Comparison of ENCODE assay signal across 8 cellular contexts in the genomic region with DNA sequence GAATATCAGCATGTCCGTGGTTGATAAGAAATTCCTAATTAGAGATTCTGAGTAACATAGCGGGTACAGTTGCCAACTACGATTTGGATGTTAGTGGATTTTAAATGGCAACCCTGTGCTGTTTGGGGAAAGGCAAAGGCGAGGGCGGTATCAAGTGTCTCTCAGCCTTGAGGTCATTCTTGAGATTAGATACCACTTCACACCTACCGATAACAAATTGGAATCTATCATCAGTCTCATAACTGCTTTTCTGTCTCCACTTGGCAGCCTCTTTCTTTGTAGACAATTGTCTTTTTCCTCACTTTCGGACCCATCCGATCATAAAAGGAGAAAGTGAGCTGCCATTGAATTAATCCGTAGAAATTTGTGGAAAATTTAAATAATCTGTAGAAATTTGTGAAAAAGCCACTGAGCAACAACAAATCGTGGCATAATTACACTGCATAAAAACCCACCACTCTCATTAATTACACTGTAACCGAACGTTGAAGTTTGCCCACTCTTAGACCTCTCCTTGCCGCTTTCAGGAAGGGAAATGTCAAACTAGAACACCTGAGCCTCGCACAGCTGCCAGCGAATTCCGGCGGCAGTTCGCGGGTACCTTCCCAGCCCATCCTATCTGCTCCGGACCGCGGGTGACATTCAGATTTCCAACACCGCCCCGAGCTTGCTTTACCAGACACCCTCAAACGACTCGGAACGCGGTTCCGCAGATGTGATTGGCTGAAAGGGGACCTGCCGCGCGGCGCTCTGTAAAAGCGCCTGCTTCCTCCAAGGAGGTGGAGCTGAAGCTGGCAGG. TPM values are rescaled to one million over a fixed set of nuclear protein-coding genes. Genes with fewer than 3 reads are reported as not detected.
DNase-seq lines count a peak whose midpoint lies in the region; ATAC-seq and TF ChIP-seq lines count a peak whose summit lies in the region.

No MANE protein-coding gene starts in this region.

- H3K4me1 ChIP-seq in NT2/D1 (ENCODE audit: insufficient read depth, insufficient read length) = peaks cover 6% of the 10 kb centered on the region
- peaks cover 17% of the 10 kb centered on the region for H3K4me1 ChIP-seq in foreskin keratinocyte

- H3K9me3 Mint-ChIP-seq in neural crest cell (no peaks in the 10 kb centered on the region), type B pancreatic cell (no peaks in the 10 kb centered on the region)

- peaks cover 4% of the 10 kb centered on the region for H3K36me3 ChIP-seq in NT2/D1 (ENCODE audit: insufficient read depth, insufficient read length, low read length)

- H3K9me3 ChIP-seq in NT2/D1 (ENCODE audit: insufficient read depth, low read length) = no peaks in the 10 kb centered on the region

- peaks cover 12% of the 10 kb centered on the region for H3K27me3 Mint-ChIP-seq in neural crest cell (ENCODE audit: low read depth)
- peaks cover 23% of the 10 kb centered on the region for H3K27me3 Mint-ChIP-seq in type B pancreatic cell

- DNase-seq in NT2/D1 (ENCODE audit: low read depth, low spot score) (peak; percentile 54), foreskin keratinocyte (peak in 1 of 2 donors; percentile 86), neural crest cell (ENCODE audit: low read depth, low spot score) (peak; percentile 59), type B pancreatic cell (ENCODE audit: extremely low spot score, unreplicated experiment) (no peak)
- DNase-seq in activated gamma-delta T cell treated with anti-CD3 and anti-CD28 coated beads, Interleukin-2, amount 50 U/mL, for 16 hours (ENCODE audit: low read depth) = peak; percentile 17

- peak overlapping the region; percentile 42 for H3K9ac ChIP-seq in NT2/D1 (ENCODE audit: insufficient read length, low read depth)

- peaks cover 63% of the 10 kb centered on the region for H3K4me1 Mint-ChIP-seq in neural crest cell
- H3K4me1 Mint-ChIP-seq in type B pancreatic cell (ENCODE audit: unreplicated experiment) = peaks cover 39% of the 10 kb centered on the region

- H3K27ac Mint-ChIP-seq in neural crest cell (ENCODE audit: unreplicated experiment) (peak overlapping the region; percentile 98), type B pancreatic cell (peak overlapping the region; percentile 93)

- H3K27me3 ChIP-seq in NT2/D1 (ENCODE audit: insufficient read depth, insufficient read length) = peaks cover 19% of the 10 kb centered on the region
- no peaks in the 10 kb centered on the region for H3K27me3 ChIP-seq in foreskin keratinocyte

- H3K27ac ChIP-seq in foreskin keratinocyte = no peak overlapping the region

- ATAC-seq in GM18511 (IDR thresholded peaks at IDR 0.05; ENCODE audit: unreplicated experiment) (peak; percentile 15), HG03354 (IDR thresholded peaks at IDR 0.05; ENCODE audit: poor library complexity, severe bottlenecking, unreplicated experiment) (peak; percentile 12), foreskin keratinocyte (peak; percentile 59), GM18867 (IDR thresholded peaks at IDR 0.05; ENCODE audit: unreplicated experiment) (no peak)

- peak overlapping the region; percentile 94 for H3K4me3 Mint-ChIP-seq in neural crest cell
- peak overlapping the region; percentile 100 for H3K4me3 Mint-ChIP-seq in type B pancreatic cell

- no peak for TF ChIP-seq CTCF in foreskin keratinocyte (conservative IDR thresholded peaks at IDR 0.05)
- no peak for TF ChIP-seq CTCF in neural crest cell (conservative IDR thresholded peaks at IDR 0.05)
- no peak for TF ChIP-seq CTCF in type B pancreatic cell (conservative IDR thresholded peaks at IDR 0.05)

- peaks cover 36% of the 10 kb centered on the region for H3K36me3 Mint-ChIP-seq in neural crest cell (ENCODE audit: low read depth)
- H3K36me3 Mint-ChIP-seq in type B pancreatic cell = peaks cover 3% of the 10 kb centered on the region

- peak overlapping the region; percentile 32 for H3K4me3 ChIP-seq in NT2/D1 (ENCODE audit: insufficient read length, low read depth)

RNA-seq across cellular contexts. Expression of a gene that starts 0.8 kb away (rescaled TPM):
- total RNA-seq in foreskin keratinocyte (34.2 and 48.3 TPM in 2 replicates), neural crest cell (98.3 and 99.4 TPM in 2 replicates), type B pancreatic cell (ENCODE audit: low replicate concordance) (16.7 and 36.5 TPM in 2 replicates)
- polyA plus RNA-seq in foreskin keratinocyte = 10.8 and 18.4 TPM in 2 replicates
